11 cellular contexts compared by ENCODE assay signal in the genomic region with DNA sequence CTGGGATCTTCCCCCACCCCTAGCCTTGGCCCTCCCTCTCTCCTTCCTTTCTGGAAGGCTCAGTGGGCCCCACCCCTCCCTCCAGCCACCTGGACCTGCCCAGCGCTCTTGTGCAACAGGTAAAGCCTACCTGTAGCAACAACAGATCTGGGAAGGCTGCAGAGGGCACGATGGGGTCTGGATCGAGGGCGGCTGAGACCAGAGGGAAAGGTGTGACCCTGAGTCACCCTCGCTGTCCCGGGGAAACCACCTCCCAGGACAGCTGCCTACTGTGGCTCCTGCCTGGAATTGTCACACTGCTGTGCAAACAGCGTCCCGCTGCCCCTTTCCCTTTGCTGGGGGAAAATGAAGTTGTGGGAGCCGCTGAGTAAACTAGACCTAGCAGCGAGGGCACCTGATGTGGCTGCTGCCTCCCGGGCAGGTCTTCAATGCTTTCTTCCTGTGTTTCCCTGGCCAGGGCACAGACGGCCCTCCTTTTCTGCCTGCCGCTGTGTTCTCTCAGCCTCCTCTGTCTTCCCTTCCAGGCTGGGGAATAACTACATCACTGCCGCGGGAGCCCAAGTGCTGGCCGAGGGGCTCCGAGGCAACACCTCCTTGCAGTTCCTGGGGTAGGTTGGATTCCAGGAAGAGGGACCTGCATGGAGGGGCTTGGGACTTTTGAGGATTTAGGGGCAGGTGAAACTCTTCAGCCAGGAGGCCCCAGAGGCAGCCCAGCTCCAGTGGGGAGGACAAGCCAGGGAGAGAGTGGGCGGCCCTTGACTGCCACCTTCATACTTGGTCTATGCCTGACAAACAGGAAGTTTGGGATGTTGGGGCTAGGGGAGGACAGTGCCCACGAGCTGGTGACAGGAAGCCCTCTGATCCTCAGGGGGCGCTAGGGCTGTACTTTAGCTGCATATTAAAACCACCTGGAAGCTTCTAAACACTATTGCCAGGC. TPM values are rescaled to one million over a fixed set of nuclear protein-coding genes. Genes with fewer than 3 reads are reported as not detected.
A peak's percentile ranks its signal among the peaks of the same experiment; 100 is the strongest.
DNase-seq lines count a peak whose midpoint lies in the region; ATAC-seq and TF ChIP-seq lines count a peak whose summit lies in the region.
"Had no signal": no experiment of that assay in that cellular context is flagged by ENCODE, and none has a peak within 500 bp of the region (broad histone marks: within the 10 kb centered on the region; RNA-seq: fewer than 3 reads in every experiment).

No MANE protein-coding gene starts in this region.

- H3K4me3 ChIP-seq in esophagus squamous epithelium, result peak overlapping the region; percentile 2 to 46 (median 20)
- H3K4me3 ChIP-seq: coronary artery had no signal

- H3K4me1 Mint-ChIP-seq in activated CD8-positive, alpha-beta memory T cell treated with anti-CD3 and anti-CD28 coated beads, Interleukin-2, amount 10 ng/mL, durations not matched to agents 7 days and 5 days, result peaks cover 34% of the 10 kb centered on the region
- H3K4me1 Mint-ChIP-seq in stimulated activated naive CD8-positive, alpha-beta T cell treated with anti-CD3 and anti-CD28 coated beads, Interleukin-15, amount 100 ng/mL, for 72 hours, result peaks cover 57% of the 10 kb centered on the region
- peaks cover 13% of the 10 kb centered on the region for H3K4me1 Mint-ChIP-seq in HFFc6 (ENCODE audit: low read depth)

- no peak for DNase-seq in activated CD8-positive, alpha-beta memory T cell treated with anti-CD3 and anti-CD28 coated beads, Interleukin-2, amount 10 ng/mL, durations not matched to agents 7 days and 5 days
- no peak for DNase-seq in activated CD8-positive, alpha-beta memory T cell treated with anti-CD3 and anti-CD28 coated beads, Interleukin-2, amount 50 U/mL, for 48 hours
- DNase-seq in RKO (ENCODE audit: low spot score), result peak; percentile 6
- no peak for DNase-seq in esophagus squamous epithelium (lab: John Stamatoyannopoulos, UW)
- DNase-seq in stimulated activated naive CD8-positive, alpha-beta T cell treated with anti-CD3 and anti-CD28 coated beads, Interleukin-15, amount 100 ng/mL, for 72 hours, result peak in 1 of 2 donors; percentile 23
- no peak for DNase-seq in NCI-H524 (lab: John Stamatoyannopoulos, UW)
- DNase-seq in cardiac septum (ENCODE audit: low spot score), result no peak
- no peak for DNase-seq in HFFc6
- DNase-seq: NCI-H1930, Right ventricle myocardium superior had no signal

- peak; percentile 56 for ATAC-seq in activated CD8-positive, alpha-beta memory T cell treated with anti-CD3 and anti-CD28 coated beads, Interleukin-2, amount 10 ng/mL, durations not matched to agents 7 days and 5 days
- ATAC-seq in stimulated activated naive CD8-positive, alpha-beta T cell treated with anti-CD3 and anti-CD28 coated beads, Interleukin-15, amount 100 ng/mL, for 72 hours, result peak; percentile 77

- TF ChIP-seq CTCF in esophagus squamous epithelium (IDR thresholded peaks at IDR 0.05), result no peak
- TF ChIP-seq CTCF in HFFc6 (IDR thresholded peaks at IDR 0.05), result no peak

- H3K9me3 Mint-ChIP-seq in activated CD8-positive, alpha-beta memory T cell treated with anti-CD3 and anti-CD28 coated beads, Interleukin-2, amount 10 ng/mL, durations not matched to agents 7 days and 5 days (ENCODE audit: low read depth), result peaks cover 6% of the 10 kb centered on the region
- peaks cover 9 to 14% of the 10 kb centered on the region in 2 donors for H3K9me3 Mint-ChIP-seq in stimulated activated naive CD8-positive, alpha-beta T cell treated with anti-CD3 and anti-CD28 coated beads, Interleukin-15, amount 100 ng/mL, for 72 hours
- peaks cover 5% of the 10 kb centered on the region for H3K9me3 Mint-ChIP-seq in HFFc6

- intact Hi-C loops in esophagus squamous epithelium (cut with DNase I) (no loop called here), cardiac septum (cut with DNase I) (no loop called here)

- TF ChIP-seq POLR2A in esophagus squamous epithelium (IDR thresholded peaks at IDR 0.05), result no peak

- no peak overlapping the region for H3K4me3 Mint-ChIP-seq in activated CD8-positive, alpha-beta memory T cell treated with anti-CD3 and anti-CD28 coated beads, Interleukin-2, amount 10 ng/mL, durations not matched to agents 7 days and 5 days
- peak overlapping the region in 1 of 2 donors; percentile 34 for H3K4me3 Mint-ChIP-seq in stimulated activated naive CD8-positive, alpha-beta T cell treated with anti-CD3 and anti-CD28 coated beads, Interleukin-15, amount 100 ng/mL, for 72 hours
- no peak overlapping the region for H3K4me3 Mint-ChIP-seq in HFFc6

- peaks cover 17 to 42% (median 17%) of the 10 kb centered on the region in 3 donors for H3K4me1 ChIP-seq in esophagus squamous epithelium

- no peaks in the 10 kb centered on the region for H3K9me3 ChIP-seq in esophagus squamous epithelium

- no peaks in the 10 kb centered on the region for H3K27me3 Mint-ChIP-seq in activated CD8-positive, alpha-beta memory T cell treated with anti-CD3 and anti-CD28 coated beads, Interleukin-2, amount 10 ng/mL, durations not matched to agents 7 days and 5 days
- H3K27me3 Mint-ChIP-seq in stimulated activated naive CD8-positive, alpha-beta T cell treated with anti-CD3 and anti-CD28 coated beads, Interleukin-15, amount 100 ng/mL, for 72 hours, result no peaks in the 10 kb centered on the region
- H3K27me3 Mint-ChIP-seq in HFFc6 (ENCODE audit: insufficient read depth), result peaks cover 4% of the 10 kb centered on the region

- no peak overlapping the region for H3K27ac Mint-ChIP-seq in activated CD8-positive, alpha-beta memory T cell treated with anti-CD3 and anti-CD28 coated beads, Interleukin-2, amount 10 ng/mL, durations not matched to agents 7 days and 5 days
- H3K27ac Mint-ChIP-seq in stimulated activated naive CD8-positive, alpha-beta T cell treated with anti-CD3 and anti-CD28 coated beads, Interleukin-15, amount 100 ng/mL, for 72 hours, result peak overlapping the region; percentile 73 to 93
- H3K27ac Mint-ChIP-seq in HFFc6, result no peak overlapping the region

- CTCF ChIA-PET in activated CD8-positive, alpha-beta memory T cell treated with anti-CD3 and anti-CD28 coated beads, Interleukin-2, amount 10 ng/mL, durations not matched to agents 7 days and 5 days (lab: Charles Lee), result interaction anchor here (1.0 to 2.9 kb wide), 9 partner anchors 10 to 87 kb away, joined by 3 to 8 read pairs (median 4); no protein-coding TSS in a partner anchor

- peak overlapping the region; percentile 81 to 91 (median 87) for H3K27ac ChIP-seq in esophagus squamous epithelium
- H3K27ac ChIP-seq: coronary artery had no signal

- H3K36me3 ChIP-seq in esophagus squamous epithelium, result peaks cover 0 to 23% (median 0%) of the 10 kb centered on the region in 3 donors

- H3K27me3 ChIP-seq in esophagus squamous epithelium, result no peaks in the 10 kb centered on the region

- H3K36me3 Mint-ChIP-seq in activated CD8-positive, alpha-beta memory T cell treated with anti-CD3 and anti-CD28 coated beads, Interleukin-2, amount 10 ng/mL, durations not matched to agents 7 days and 5 days, result peaks cover 31% of the 10 kb centered on the region
- H3K36me3 Mint-ChIP-seq in HFFc6 (ENCODE audit: low read depth), result no peaks in the 10 kb centered on the region

- WGBS in esophagus squamous epithelium, 2 donors, result 41 to 44% methylated on average over 6 to 17 of the region's 20 CpGs

RNA-seq across cellular contexts. Expression of a gene that starts 22.2 kb away (rescaled TPM):
- total RNA-seq in activated CD8-positive, alpha-beta memory T cell treated with anti-CD3 and anti-CD28 coated beads, Interleukin-2, amount 10 ng/mL, durations not matched to agents 7 days and 5 days, result 100 to 1,000 TPM; 135 to 195 TPM
- total RNA-seq in esophagus squamous epithelium (10 to 100 TPM; 22.6 to 45.9 (median 36.0) TPM), cardiac septum (39.5 TPM)
- 10 to 100 TPM; 39.4 to 52.7 (median 43.4) TPM for total RNA-seq in HFFc6 (2021; fragmentation: NEBNext Ultra II Directional; extraction: Animal tissue kit (Norgen Biotek cat#: 25700))

RNA-seq across cellular contexts. Expression of a gene that starts 26.3 kb away (rescaled TPM):
- 10 to 100 TPM in 1 of 2 experiments, 1 to 10 TPM in 1; 6.5 to 10.7 TPM for total RNA-seq in activated CD8-positive, alpha-beta memory T cell treated with anti-CD3 and anti-CD28 coated beads, Interleukin-2, amount 10 ng/mL, durations not matched to agents 7 days and 5 days
- total RNA-seq in esophagus squamous epithelium (10 to 100 TPM; 10.5 to 28.1 (median 21.6) TPM), cardiac septum (0.40 TPM)
- total RNA-seq in HFFc6 (2021; fragmentation: NEBNext Ultra II Directional; extraction: Animal tissue kit (Norgen Biotek cat#: 25700)), result not detected

RNA-seq across cellular contexts. Expression of a gene that starts 38.6 kb away (rescaled TPM):
- 10 to 100 TPM; 60.0 to 72.1 TPM for total RNA-seq in activated CD8-positive, alpha-beta memory T cell treated with anti-CD3 and anti-CD28 coated beads, Interleukin-2, amount 10 ng/mL, durations not matched to agents 7 days and 5 days
- total RNA-seq in esophagus squamous epithelium (1 to 10 TPM in 2 of 4 donors, under 1 TPM in 2; 0.38 to 2.9 (median 1.7) TPM), cardiac septum (0.75 TPM)
- not detected for total RNA-seq in HFFc6 (2021; fragmentation: NEBNext Ultra II Directional; extraction: Animal tissue kit (Norgen Biotek cat#: 25700))

Comparison
In these comparisons a context has a peak if more than half of its experiments do, and no peak if none do; other contexts are left out.
1. H3K27ac Mint-ChIP-seq: peak in stimulated activated naive CD8-positive, alpha-beta T cell treated with anti-CD3 and anti-CD28 coated beads, Interleukin-15, amount 100 ng/mL, for 72 hours (2 of 2); none in activated CD8-positive, alpha-beta memory T cell treated with anti-CD3 and anti-CD28 coated beads, Interleukin-2, amount 10 ng/mL, durations not matched to agents 7 days and 5 days (single experiment) and HFFc6 (single experiment).
2. RNA of a gene that starts 38.6 kb away (total RNA-seq): 60.0 to 72.1 TPM in activated CD8-positive, alpha-beta memory T cell treated with anti-CD3 and anti-CD28 coated beads, Interleukin-2, amount 10 ng/mL, durations not matched to agents 7 days and 5 days; 0.38 to 2.9 TPM in esophagus squamous epithelium, 0.75 TPM in cardiac septum (single experiment) and not detected in HFFc6; every median in the first group is over 10 times any median in the second.